Comparison of ENCODE assay signal across 8 cellular contexts in the genomic region with DNA sequence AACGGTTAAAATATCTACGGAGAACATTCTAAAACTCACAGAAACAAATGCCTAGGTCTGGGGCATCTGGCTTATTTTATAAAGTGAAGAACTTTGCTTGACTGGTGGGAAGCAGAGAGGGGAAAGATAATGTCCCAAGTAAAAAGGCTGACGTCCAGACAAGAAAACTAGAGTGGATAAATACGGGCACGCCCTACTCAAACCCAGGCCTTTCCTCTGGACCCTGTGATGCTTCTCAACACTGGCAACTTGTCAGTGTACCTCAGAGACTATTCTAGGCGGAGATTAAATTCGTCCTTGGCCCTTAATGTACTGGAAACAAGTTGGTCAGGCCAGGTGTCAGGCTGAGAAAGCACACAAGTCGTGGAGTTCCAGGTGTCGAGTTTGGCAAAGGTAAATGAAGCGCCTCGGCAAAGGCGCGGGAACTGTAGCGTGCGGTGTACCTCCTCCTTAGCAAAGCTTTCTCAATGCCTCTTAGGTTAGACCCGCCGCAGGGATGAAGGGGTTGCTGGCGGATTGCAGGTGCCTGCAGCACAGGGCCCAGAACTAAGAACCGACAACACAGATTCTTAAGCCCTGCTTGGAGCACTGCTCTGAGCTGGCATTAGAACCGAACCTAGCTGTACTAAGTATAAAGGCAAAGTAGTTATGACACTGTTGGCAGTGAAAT. TPM values are rescaled to one million over a fixed set of nuclear protein-coding genes. Genes with fewer than 3 reads are reported as not detected.
A peak's percentile ranks its signal among the peaks of the same experiment; 100 is the strongest.
DNase-seq lines count a peak whose midpoint lies in the region; ATAC-seq and TF ChIP-seq lines count a peak whose summit lies in the region.

No MANE protein-coding gene starts in this region.

- no peak for TF ChIP-seq POLR2A in ovary (IDR thresholded peaks at IDR 0.05)

- H3K4me3 ChIP-seq in fibroblast of mammary gland (ENCODE audit: control insufficient read depth, low read depth, low read length), result peak overlapping the region; percentile 75
- H3K4me3 ChIP-seq in ovary, result peak overlapping the region; percentile 87

- H3K27ac ChIP-seq in C4-2B (peak overlapping the region; percentile 93), ovary (peak overlapping the region; percentile 100)

- DNase-seq in T-helper 9 cell (peak; percentile 14), fibroblast of mammary gland (ENCODE audit: low read depth) (no peak), ovary (peak; percentile 60 to 75 (median 72)), activated gamma-delta T cell treated with Interleukin-2 at 50 U/mL for 16 hours (no peak)
- no peak for DNase-seq in activated CD4-positive, CD25-positive, alpha-beta regulatory T cell (lab: John Stamatoyannopoulos, UW)
- DNase-seq in stimulated activated CD4-positive, alpha-beta T cell treated with anti-CD3 and anti-CD28 coated beads, Interleukin-4, amount 100 ng/mL, for 1 hour, result no peak

- H3K36me3 ChIP-seq in ovary, result no peaks in the 10 kb centered on the region

- no peak for TF ChIP-seq CTCF in C4-2B (conservative IDR thresholded peaks at IDR 0.05)
- no peak for TF ChIP-seq CTCF in fibroblast of mammary gland (conservative IDR thresholded peaks at IDR 0.05; ENCODE audit: control insufficient read depth, insufficient read depth, low read depth, low read length)
- peak in 1 of 3 donors; percentile 16 for TF ChIP-seq CTCF in ovary (IDR thresholded peaks at IDR 0.05)

- no peaks in the 10 kb centered on the region for H3K9me3 ChIP-seq in ovary

- WGBS in ovary, 3 donors, result 42 to 61% (median 52%) methylated on average over 20 of the region's 20 CpGs

- ATAC-seq in GM21619 (IDR thresholded peaks at IDR 0.05; ENCODE audit: unreplicated experiment), result peak; percentile 1

- intact Hi-C loops in ovary (cut with DNase I), result no loop called here

- H3K4me1 ChIP-seq in ovary (ENCODE audit: insufficient read depth), result peaks cover 14% of the 10 kb centered on the region

- no peak for TF ChIP-seq EP300 in ovary (IDR thresholded peaks at IDR 0.05)

- no peaks in the 10 kb centered on the region for H3K27me3 ChIP-seq in ovary

RNA-seq across cellular contexts. Expression of gene UNK, which starts 0.7 kb away (rescaled TPM):
- total RNA-seq in ovary, result 10 to 100 TPM; 27.5 to 58.1 (median 40.8) TPM
- 10 to 100 TPM; 12.7 to 34.9 TPM for polyA plus RNA-seq in ovary

RNA-seq across cellular contexts. Expression of gene GALK1, which starts 18.9 kb away (rescaled TPM):
- total RNA-seq in ovary, result 10 to 100 TPM; 17.5 to 35.1 (median 27.6) TPM
- polyA plus RNA-seq in ovary, result 10 to 100 TPM in 1 of 2 donors, under 1 TPM in 1; 0.33 to 22.6 TPM

Comparison
In these comparisons a context has a peak if more than half of its experiments do, and no peak if none do; other contexts are left out.
1. DNase-seq: peak in T-helper 9 cell (single experiment) and ovary (5 of 5); none in fibroblast of mammary gland (single experiment), activated CD4-positive, CD25-positive, alpha-beta regulatory T cell (0 of 4), activated gamma-delta T cell treated with Interleukin-2 at 50 U/mL for 16 hours (single experiment) and stimulated activated CD4-positive, alpha-beta T cell treated with anti-CD3 and anti-CD28 coated beads, Interleukin-4, amount 100 ng/mL, for 1 hour (single experiment).